In genomic region chr2:144996225-144996795, GRCh38 we compare ENCODE assay signal across 15 cellular contexts.
DNase-seq lines count a peak whose midpoint lies in the region; ATAC-seq and TF ChIP-seq lines count a peak whose summit lies in the region.
"Had no signal": no experiment of that assay in that cellular context is flagged by ENCODE, and none has a peak within 500 bp of the region (broad histone marks: within the 10 kb centered on the region; RNA-seq: fewer than 3 reads in every experiment).

No MANE protein-coding gene starts in this region.

- H3K4me3 ChIP-seq in retinal pigment epithelial cell (ENCODE audit: low read length): no peak overlapping the region
- H3K4me3 ChIP-seq: BLaER1 treated with 17β-estradiol and CSF1 and Interleukin-3, amounts not matched to agents 10 nM and 100 nM had no signal

- ATAC-seq in SK-N-SH treated with all-trans-retinoic acid at 6 μM for 48 hours: peak; percentile 51; the same call in 1 of the 3 replicates
- no peak for ATAC-seq in GM21360 (IDR thresholded peaks at IDR 0.05; ENCODE audit: unreplicated experiment)

- DNase-seq in EL: peak; percentile 79
- peak; percentile 78 for DNase-seq in fibroblast of peridontal ligament (ENCODE audit: extremely low read depth)
- DNase-seq in retinal pigment epithelial cell (ENCODE audit: low read depth): peak; percentile 45
- no peak for DNase-seq in T-helper 1 cell
- no peak for DNase-seq in NCI-H1930 (lab: John Stamatoyannopoulos, UW)
- DNase-seq in stimulated activated naive CD4-positive, alpha-beta T cell (lab: John Stamatoyannopoulos, UW): no peak
- DNase-seq: endodermal cell, GF-D8, MM.1S, naive B cell, NCI-H345, SHP77 had no signal

- TF ChIP-seq CTCF in retinal pigment epithelial cell (conservative IDR thresholded peaks at IDR 0.05; ENCODE audit: low read depth, low read length): no peak

TF ChIP-seq in SK-N-SH treated with all-trans-retinoic acid at 6 μM for 48 hours, 23 proteins besides CTCF, POLR2A, EP300 and RAD21:
- TF ChIP-seq ZNF70 (CRISPR knock-in tag; IDR thresholded peaks at IDR 0.05) (no peak), PATZ1 (CRISPR knock-in tag; IDR thresholded peaks at IDR 0.05; ENCODE audit: borderline replicate concordance) (no peak), SNAI2 (CRISPR knock-in tag; IDR thresholded peaks at IDR 0.05) (no peak), PPARA (CRISPR knock-in tag; IDR thresholded peaks at IDR 0.05; ENCODE audit: borderline replicate concordance) (no peak), CSDC2 (CRISPR knock-in tag; IDR thresholded peaks at IDR 0.05) (no peak), ZNF8 (CRISPR knock-in tag; IDR thresholded peaks at IDR 0.05) (no peak), ISL1 (CRISPR knock-in tag; IDR thresholded peaks at IDR 0.05) (peak; percentile 43)

Comparison
In these comparisons a context has a peak if more than half of its experiments do, and no peak if none do; other contexts are left out.
1. DNase-seq: peak in EL (single experiment), fibroblast of peridontal ligament (single experiment) and retinal pigment epithelial cell (single experiment); none in T-helper 1 cell (0 of 5), NCI-H1930 (0 of 2) and stimulated activated naive CD4-positive, alpha-beta T cell (0 of 6).